Comparison of ENCODE assay signal across 17 cellular contexts in genomic region chr5:132641841-132642240, GRCh38. TPM values are rescaled to one million over a fixed set of nuclear protein-coding genes. Genes with fewer than 3 reads are reported as not detected.
"Had no signal": no experiment of that assay in that cellular context is flagged by ENCODE, and none has a peak within 500 bp of the region (broad histone marks: within the 10 kb centered on the region; RNA-seq: fewer than 3 reads in every experiment).

No MANE protein-coding gene starts in this region.

- H3K4me3 Mint-ChIP-seq: activated B cell treated with CpG ODN at 0.5 μM for 24 hours had no signal

- DNase-seq: activated B cell treated with CpG ODN at 0.5 μM for 24 hours; effector memory CD4-positive, alpha-beta T cell; heart left ventricle; left colon; mammary epithelial cell; naive thymus-derived CD4-positive, alpha-beta T cell; right cardiac atrium; Right ventricle myocardium superior; small intestine; upper lobe of right lung had no signal

- H3K27ac Mint-ChIP-seq: activated B cell treated with CpG ODN at 0.5 μM for 24 hours had no signal

- H3K27me3 Mint-ChIP-seq: activated B cell treated with CpG ODN at 0.5 μM for 24 hours; naive thymus-derived CD4-positive, alpha-beta T cell had no signal

- H3K4me1 Mint-ChIP-seq: activated B cell treated with CpG ODN at 0.5 μM for 24 hours had no signal

- H3K9me3 Mint-ChIP-seq: activated B cell treated with CpG ODN at 0.5 μM for 24 hours had no signal

- ATAC-seq: heart left ventricle; left colon; naive thymus-derived CD4-positive, alpha-beta T cell; right cardiac atrium; SK-N-SH treated with all-trans-retinoic acid at 6 μM for 48 hours; upper lobe of right lung had no signal

RNA-seq across cellular contexts. Expression of gene IL13, which starts 16.1 kb away (rescaled TPM):
- total RNA-seq: cardiac muscle cell, fibroblast of lung, frontal cortex, left colon, mammary epithelial cell, right cardiac atrium, Right ventricle myocardium superior, temporal lobe, upper lobe of right lung had no signal
- polyA plus RNA-seq: cardiac muscle cell; fibroblast of lung; heart left ventricle; mammary epithelial cell; naive thymus-derived CD4-positive, alpha-beta T cell; right cardiac atrium had no signal

RNA-seq across cellular contexts. Expression of gene IL4, which starts 31.9 kb away (rescaled TPM):
- total RNA-seq: activated B cell treated with CpG ODN at 0.5 μM for 24 hours, cardiac muscle cell, fibroblast of lung, frontal cortex, heart left ventricle, left colon, mammary epithelial cell, mononuclear cell, posterior vena cava, right cardiac atrium, Right ventricle myocardium superior, temporal lobe, upper lobe of right lung had no signal
- polyA plus RNA-seq: cardiac muscle cell; fibroblast of lung; heart left ventricle; mammary epithelial cell; naive thymus-derived CD4-positive, alpha-beta T cell; right cardiac atrium; small intestine had no signal
